18 cellular contexts compared by ENCODE assay signal in genomic region chrX:13876652-13877051, GRCh38. TPM values are rescaled to one million over a fixed set of nuclear protein-coding genes. Genes with fewer than 3 reads are reported as not detected.
DNase-seq lines count a peak whose midpoint lies in the region; ATAC-seq and TF ChIP-seq lines count a peak whose summit lies in the region.
"Had no signal": no experiment of that assay in that cellular context is flagged by ENCODE, and none has a peak within 500 bp of the region (broad histone marks: within the 10 kb centered on the region; RNA-seq: fewer than 3 reads in every experiment).

No MANE protein-coding gene starts in this region.

- intact Hi-C loops in left ventricle myocardium superior (cut with micrococcal nuclease): no loop called here
- intact Hi-C loops in Right ventricle myocardium inferior (cut with DNase I): no loop called here
- intact Hi-C loops in vagina (cut with DNase I): no loop called here

- no peaks in the 10 kb centered on the region for H3K27me3 Mint-ChIP-seq in mesothelial cell of epicardium (ENCODE audit: low read depth)

- H3K4me3 Mint-ChIP-seq in mesothelial cell of epicardium: no peak overlapping the region
- H3K4me3 Mint-ChIP-seq: central memory CD8-positive, alpha-beta T cell; memory B cell had no signal

- in situ Hi-C loops in astrocyte of the spinal cord (cut with HindIII; ENCODE audit: low sequenced_read_pairs): no loop called here

- H3K4me1 ChIP-seq in vagina: no peaks in the 10 kb centered on the region
- H3K4me1 ChIP-seq: testis had no signal

- ATAC-seq in left ventricle myocardium superior: peak; percentile 48
- no peak for ATAC-seq in Right ventricle myocardium inferior
- ATAC-seq in GM18519 (IDR thresholded peaks at IDR 0.05; ENCODE audit: low FRiP score, unreplicated experiment): no peak

- no peaks in the 10 kb centered on the region for H3K27me3 ChIP-seq in vagina
- H3K27me3 ChIP-seq: testis had no signal

- DNase-seq in left ventricle myocardium superior (no peak), Right ventricle myocardium inferior (ENCODE audit: missing footprints) (no peak), astrocyte of the spinal cord (ENCODE audit: low read depth, low spot score) (peak; percentile 45), hepatic stellate cell (ENCODE audit: low spot score) (peak; percentile 30), vagina (ENCODE audit: extremely low spot score in 2 of 2) (no peak), mesothelial cell of epicardium (ENCODE audit: low spot score in 2 of 2, unreplicated experiment in 2 of 2) (no peak)
- no peak for DNase-seq in activated naive CD4-positive, alpha-beta T cell treated with Interleukin-2 at 50 U/mL for 16 hours
- DNase-seq: activated naive CD4-positive, alpha-beta T cell; KG1; NCI-H1694; NCI-H774; SIG-M5; testis had no signal

- H3K36me3 ChIP-seq in vagina: no peaks in the 10 kb centered on the region

- TF ChIP-seq POLR2A in vagina (IDR thresholded peaks at IDR 0.05): no peak

- no peaks in the 10 kb centered on the region for H3K9me3 ChIP-seq in vagina
- H3K9me3 ChIP-seq: testis had no signal

- H3K9me3 Mint-ChIP-seq in mesothelial cell of epicardium: peaks cover 23% of the 10 kb centered on the region
- H3K9me3 Mint-ChIP-seq: central memory CD8-positive, alpha-beta T cell; memory B cell had no signal

- H3K36me3 Mint-ChIP-seq in mesothelial cell of epicardium: no peaks in the 10 kb centered on the region
- H3K36me3 Mint-ChIP-seq: memory B cell had no signal

- no peak overlapping the region for H3K4me3 ChIP-seq in astrocyte of the spinal cord (ENCODE audit: low read depth, low read length)
- H3K4me3 ChIP-seq in vagina: no peak overlapping the region
- H3K4me3 ChIP-seq: testis had no signal

- no peaks in the 10 kb centered on the region for H3K4me1 Mint-ChIP-seq in mesothelial cell of epicardium
- H3K4me1 Mint-ChIP-seq: central memory CD8-positive, alpha-beta T cell; memory B cell had no signal

- H3K27ac Mint-ChIP-seq in mesothelial cell of epicardium: no peak overlapping the region
- H3K27ac Mint-ChIP-seq: memory B cell had no signal

- TF ChIP-seq CTCF in astrocyte of the spinal cord (IDR thresholded peaks at IDR 0.05; ENCODE audit: low read depth, low read length): no peak
- TF ChIP-seq CTCF in vagina (IDR thresholded peaks at IDR 0.05): no peak
- TF ChIP-seq CTCF in mesothelial cell of epicardium (IDR thresholded peaks at IDR 0.05; ENCODE audit: unreplicated experiment): no peak

- H3K27ac ChIP-seq in vagina: no peak overlapping the region
- H3K27ac ChIP-seq: testis had no signal

RNA-seq across cellular contexts. Expression of gene GPM6B, which starts 59.8 kb away (rescaled TPM):
- 4.7 TPM for total RNA-seq in left ventricle myocardium superior
- 5.1 TPM for total RNA-seq in Right ventricle myocardium inferior
- total RNA-seq in vagina: 15.7 TPM
- 5.4 to 7.0 TPM (median 6.2 TPM) in 3 replicates for total RNA-seq in mesothelial cell of epicardium
- total RNA-seq: activated CD8-positive, alpha-beta memory T cell treated with anti-CD3 and anti-CD28 coated beads for 36 hours; endothelial cell of umbilical vein had no signal

Comparison
In these comparisons a context has a peak if more than half of its experiments do, and no peak if none do; other contexts are left out.
1. DNase-seq: peak in astrocyte of the spinal cord (single experiment) and hepatic stellate cell (single experiment); none in left ventricle myocardium superior (single experiment), Right ventricle myocardium inferior (single experiment), activated naive CD4-positive, alpha-beta T cell treated with Interleukin-2 at 50 U/mL for 16 hours (single experiment), vagina (0 of 2) and mesothelial cell of epicardium (0 of 2).